In genomic region chr5:163459465-163459887, GRCh38 we compare ENCODE assay signal across 8 cellular contexts. TPM values are rescaled to one million over a fixed set of nuclear protein-coding genes. Genes with fewer than 3 reads are reported as not detected.
DNase-seq lines count a peak whose midpoint lies in the region; ATAC-seq and TF ChIP-seq lines count a peak whose summit lies in the region.

No MANE protein-coding gene starts in this region.

- H3K27ac Mint-ChIP-seq in T-helper 1 cell treated with Interleukin-12 subunit alpha and Interleukin-12 subunit beta and Interleukin-4 antibody, amounts not matched to agents 30 μg/mL and 1 μg/mL, for 36 hours, result peak overlapping the region; percentile 99
- peak overlapping the region; percentile 100 for H3K27ac Mint-ChIP-seq in neural crest cell (ENCODE audit: unreplicated experiment)

- peak overlapping the region; percentile 93 for H3K4me3 Mint-ChIP-seq in T-helper 1 cell treated with Interleukin-12 subunit alpha and Interleukin-12 subunit beta and Interleukin-4 antibody, amounts not matched to agents 30 μg/mL and 1 μg/mL, for 36 hours
- peak overlapping the region; percentile 96 for H3K4me3 Mint-ChIP-seq in neural crest cell

- H3K36me3 ChIP-seq in NT2/D1 (ENCODE audit: insufficient read depth, insufficient read length, low read length), result peaks cover 25% of the 10 kb centered on the region
- H3K36me3 ChIP-seq in effector memory CD4-positive, alpha-beta T cell (ENCODE audit: control insufficient read depth, insufficient read depth, low read length), result peaks cover 5% of the 10 kb centered on the region

- no peaks in the 10 kb centered on the region for H3K4me1 ChIP-seq in NT2/D1 (ENCODE audit: insufficient read depth, insufficient read length)
- H3K4me1 ChIP-seq in effector memory CD4-positive, alpha-beta T cell (ENCODE audit: control insufficient read depth, insufficient read depth, low read length, poor library complexity, severe bottlenecking), result peaks cover 16% of the 10 kb centered on the region

- DNase-seq in T-helper 1 cell (no peak), NT2/D1 (ENCODE audit: low read depth, low spot score) (no peak), neural crest cell (ENCODE audit: low read depth, low spot score) (no peak), epidermal melanocyte (ENCODE audit: insufficient read length, low spot score) (no peak)
- DNase-seq in effector memory CD4-positive, alpha-beta T cell, result no peak

- peak overlapping the region; percentile 65 for H3K4me3 ChIP-seq in NT2/D1 (ENCODE audit: insufficient read length, low read depth)
- peak overlapping the region; percentile 76 for H3K4me3 ChIP-seq in effector memory CD4-positive, alpha-beta T cell (ENCODE audit: insufficient read depth, low read depth, low read length, poor library complexity, severe bottlenecking)

- H3K27me3 Mint-ChIP-seq in T-helper 1 cell treated with Interleukin-12 subunit alpha and Interleukin-12 subunit beta and Interleukin-4 antibody, amounts not matched to agents 30 μg/mL and 1 μg/mL, for 36 hours (ENCODE audit: low read depth), result no peaks in the 10 kb centered on the region
- peaks cover 4% of the 10 kb centered on the region for H3K27me3 Mint-ChIP-seq in neural crest cell (ENCODE audit: low read depth)

- H3K36me3 Mint-ChIP-seq in T-helper 1 cell treated with Interleukin-12 subunit alpha and Interleukin-12 subunit beta and Interleukin-4 antibody, amounts not matched to agents 30 μg/mL and 1 μg/mL, for 36 hours (ENCODE audit: low read depth), result peaks cover 33% of the 10 kb centered on the region
- H3K36me3 Mint-ChIP-seq in neural crest cell (ENCODE audit: low read depth), result peaks cover 16% of the 10 kb centered on the region

- H3K27me3 ChIP-seq in NT2/D1 (ENCODE audit: insufficient read depth, insufficient read length), result no peaks in the 10 kb centered on the region
- no peaks in the 10 kb centered on the region for H3K27me3 ChIP-seq in effector memory CD4-positive, alpha-beta T cell (replicated peaks; ENCODE audit: control insufficient read depth, insufficient read depth, low read length, poor library complexity, severe bottlenecking)

- H3K9ac ChIP-seq in NT2/D1 (ENCODE audit: insufficient read length, low read depth), result peak overlapping the region; percentile 90

- no peaks in the 10 kb centered on the region for H3K9me3 Mint-ChIP-seq in T-helper 1 cell treated with Interleukin-12 subunit alpha and Interleukin-12 subunit beta and Interleukin-4 antibody, amounts not matched to agents 30 μg/mL and 1 μg/mL, for 36 hours
- H3K9me3 Mint-ChIP-seq in neural crest cell, result peaks cover 2% of the 10 kb centered on the region

- peaks cover 47% of the 10 kb centered on the region for H3K4me1 Mint-ChIP-seq in T-helper 1 cell treated with Interleukin-12 subunit alpha and Interleukin-12 subunit beta and Interleukin-4 antibody, amounts not matched to agents 30 μg/mL and 1 μg/mL, for 36 hours (ENCODE audit: low read depth)
- H3K4me1 Mint-ChIP-seq in neural crest cell, result peaks cover 44% of the 10 kb centered on the region

- no peak for TF ChIP-seq CTCF in neural crest cell (conservative IDR thresholded peaks at IDR 0.05)

- ATAC-seq in HG02798 (IDR thresholded peaks at IDR 0.05; ENCODE audit: poor library complexity, unreplicated experiment) (peak; percentile 8), GM18520 (IDR thresholded peaks at IDR 0.05; ENCODE audit: unreplicated experiment) (no peak)

- H3K27ac ChIP-seq in effector memory CD4-positive, alpha-beta T cell (ENCODE audit: insufficient read depth, low read length, poor library complexity, severe bottlenecking), result peak overlapping the region; percentile 94

- H3K9me3 ChIP-seq in NT2/D1 (ENCODE audit: insufficient read depth, low read length), result no peaks in the 10 kb centered on the region
- H3K9me3 ChIP-seq in effector memory CD4-positive, alpha-beta T cell (ENCODE audit: control insufficient read depth, low read length), result no peaks in the 10 kb centered on the region

RNA-seq across cellular contexts. Expression of gene NUDCD2, which starts 0.4 kb away (rescaled TPM):
- total RNA-seq in neural crest cell, result 40.7 and 43.7 TPM in 2 replicates

RNA-seq across cellular contexts. Expression of gene HMMR, which starts 1.0 kb away (rescaled TPM):
- total RNA-seq in neural crest cell, result 38.5 and 44.4 TPM in 2 replicates

RNA-seq across cellular contexts. Expression of gene CCNG1, which starts 22.1 kb away (rescaled TPM):
- 194 and 202 TPM in 2 replicates for total RNA-seq in neural crest cell

RNA-seq across cellular contexts. Expression of gene MAT2B, which starts 45.9 kb away (rescaled TPM):
- total RNA-seq in neural crest cell, result 79.1 and 79.7 TPM in 2 replicates
